27 cellular contexts compared by ENCODE assay signal in the genomic region with DNA sequence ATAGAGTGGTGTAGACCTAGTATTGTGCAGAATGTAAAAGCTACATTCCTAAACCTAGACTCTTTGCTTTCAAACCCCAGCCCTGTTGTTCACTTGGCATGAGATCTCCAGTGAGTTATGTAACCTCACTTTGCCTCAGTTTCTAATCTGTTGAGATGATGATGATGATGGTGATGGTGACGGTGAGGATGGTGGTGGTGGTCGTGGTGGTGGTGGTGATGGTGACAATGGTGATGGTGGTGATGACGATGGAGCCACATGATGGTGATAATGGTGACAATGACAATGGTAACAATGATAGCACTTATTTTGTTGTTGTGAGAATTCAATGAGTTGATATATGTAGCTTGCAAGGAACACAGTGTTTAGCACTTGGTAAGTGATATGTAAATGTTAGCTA.
DNase-seq lines count a peak whose midpoint lies in the region; ATAC-seq, FAIRE-seq and TF ChIP-seq lines count a peak whose summit lies in the region.
"Had no signal": no experiment of that assay in that cellular context is flagged by ENCODE, and none has a peak within 500 bp of the region (broad histone marks: within the 10 kb centered on the region; RNA-seq: fewer than 3 reads in every experiment).

No MANE protein-coding gene starts in this region.

- TF ChIP-seq RAD21 in H1 (IDR thresholded peaks at IDR 0.05 in 1 of 2, conservative IDR thresholded peaks at IDR 0.05 in 1 of 2; ENCODE audit: low read depth in 2 of 2, low read length in 2 of 2) = no peak

- H2AK5ac ChIP-seq in H1 (ENCODE audit: low read depth, low read length) = no peak overlapping the region

- H4K91ac ChIP-seq in H1 (replicated peaks; ENCODE audit: insufficient read length, low read length) = no peak overlapping the region

- ATAC-seq in GM23338 = no peak
- ATAC-seq: GM12878 had no signal

- no peaks in the 10 kb centered on the region for H3K79me2 ChIP-seq in GM23338 (replicated peaks; ENCODE audit: insufficient read depth)
- no peaks in the 10 kb centered on the region for H3K79me2 ChIP-seq in H1 (ENCODE audit: control insufficient read depth in 1 of 2, insufficient read depth in 2 of 2, low read length in 2 of 2)

- no peak overlapping the region for H4K8ac ChIP-seq in H1 (ENCODE audit: extremely low read depth, insufficient read depth, low read length)

- no peak overlapping the region for H3K18ac ChIP-seq in H1 (ENCODE audit: extremely low read depth, low read length)

- H3K14ac ChIP-seq in H1 (ENCODE audit: insufficient read length) = no peak overlapping the region

- H3K4me1 Mint-ChIP-seq in GM23338 = peaks cover 31% of the 10 kb centered on the region
- H3K4me1 Mint-ChIP-seq: CD14-positive monocyte; CD4-positive, alpha-beta memory T cell; CD4-positive, CD25-positive, alpha-beta regulatory T cell; CD8-positive, alpha-beta memory T cell had no signal

- peaks cover 20% of the 10 kb centered on the region for H3K4me1 ChIP-seq in GM23338 (ENCODE audit: insufficient read depth)
- H3K4me1 ChIP-seq in HEK293 (ENCODE audit: control insufficient read depth, insufficient read depth, low read length) = no peaks in the 10 kb centered on the region
- peaks cover 2 to 4% (median 2%) of the 10 kb centered on the region in 4 experiments; a peak in 5 of 7 replicates for H3K4me1 ChIP-seq in H1 (replicated peaks in 1 of 4; ENCODE audit: control insufficient read depth in 3 of 4, insufficient read depth in 4 of 4, low read length in 3 of 4)
- H3K4me1 ChIP-seq: BE2C had no signal

- H3K23ac ChIP-seq in H1 (ENCODE audit: insufficient read length) = no peak overlapping the region

- peaks cover 15% of the 10 kb centered on the region; the same call in 2 of the 3 replicates for H3K9me3 Mint-ChIP-seq in GM23338

- H2AFZ ChIP-seq in GM23338 = no peak overlapping the region
- no peak overlapping the region for H2AFZ ChIP-seq in H1 (ENCODE audit: low read length)

- no peak overlapping the region for H3K9ac ChIP-seq in H1 (replicated peaks in 1 of 4; ENCODE audit: extremely low read depth in 1 of 4, low read depth in 3 of 4, low read length in 3 of 4)
- H3K9ac ChIP-seq: BLaER1 had no signal

- H3K9me2 ChIP-seq in GM23338 (ENCODE audit: insufficient read depth) = peaks cover 4% of the 10 kb centered on the region; the same call in 1 of the 2 replicates

- no peak overlapping the region for H2BK120ac ChIP-seq in H1 (replicated peaks; ENCODE audit: low read depth, low read length)

- 0 out of 2 replicates have a peak overlapping the region, but pooled peaks have one; percentile 5 for H2BK20ac ChIP-seq in H1 (ENCODE audit: low read length)

- H3K27ac Mint-ChIP-seq in GM23338 = no peak overlapping the region
- H3K27ac Mint-ChIP-seq: CD14-positive monocyte; CD4-positive, alpha-beta memory T cell; CD4-positive, CD25-positive, alpha-beta regulatory T cell; CD8-positive, alpha-beta memory T cell had no signal

- TF ChIP-seq POLR2A in H1 (IDR thresholded peaks at IDR 0.05; ENCODE audit: control extremely low read depth in 1 of 2, low read depth in 2 of 2, low read length in 2 of 2) = no peak

- no peaks in the 10 kb centered on the region for H3K27me3 ChIP-seq in GM23338 (ENCODE audit: insufficient read depth)
- no peaks in the 10 kb centered on the region for H3K27me3 ChIP-seq in H1 (replicated peaks in 1 of 4; ENCODE audit: control insufficient read depth in 3 of 4, extremely low read depth in 1 of 4, insufficient read depth in 3 of 4, low read length in 3 of 4)
- H3K27me3 ChIP-seq: BE2C had no signal

- H3K4ac ChIP-seq in H1 (replicated peaks; ENCODE audit: insufficient read length, low read depth, low read length) = no peak overlapping the region

- no peak overlapping the region for H3K4me3 ChIP-seq in GM23338
- no peak overlapping the region for H3K4me3 ChIP-seq in HEK293 (ENCODE audit: low read depth, low read length)
- no peak overlapping the region for H3K4me3 ChIP-seq in H1 (ENCODE audit: extremely low read depth in 1 of 4, insufficient read depth in 2 of 4, low read depth in 3 of 4, low read length in 4 of 4)
- H3K4me3 ChIP-seq: BLaER1, GM12878 had no signal

- no peak for DNase-seq in GM23338 (ENCODE audit: low spot score)
- no peak for DNase-seq in H1 (ENCODE audit: low read depth in 1 of 2, low spot score in 2 of 2)
- DNase-seq in NCI-H1105 (lab: John Stamatoyannopoulos, UW) = no peak
- no peak for DNase-seq in NCI-H2081 treated with DMSO at 0.1 percent for 48 hours (lab: John Stamatoyannopoulos, UW)
- DNase-seq in activated CD4-positive, alpha-beta T cell treated with anti-CD3 and anti-CD28 coated beads for 1 hour = no peak
- DNase-seq: 8988T; ACHN; BE2C; C1 segment of cervical spinal cord; CD4-positive, alpha-beta memory T cell; CD4-positive, CD25-positive, alpha-beta regulatory T cell; CD8-positive, alpha-beta memory T cell; COR-L47; DMS 273 treated with DMSO at 0.1 percent for 48 hours; DMS153; DMS53; DMS79; DND-41; EL; GDM1 had no signal

- H3K4me2 ChIP-seq in GM23338 (0 out of 2 replicates have a peak overlapping the region, but pooled peaks have one; percentile 20), H1 (ENCODE audit: insufficient read depth in 1 of 2, low read depth in 2 of 2, low read length in 2 of 2) (peak overlapping the region in 1 of 2 experiments; percentile 34; a peak in 1 of 4 replicates)
- H3K4me2 ChIP-seq: BLaER1 had no signal

- H3K36me3 Mint-ChIP-seq in GM23338 (ENCODE audit: low read depth) = peaks cover 11% of the 10 kb centered on the region; the same call in 2 of the 3 replicates
- H3K36me3 Mint-ChIP-seq: CD14-positive monocyte; CD4-positive, alpha-beta memory T cell; CD4-positive, CD25-positive, alpha-beta regulatory T cell; CD8-positive, alpha-beta memory T cell had no signal

- CTCF ChIA-PET in HEK293 (lab: Yijun Ruan, JAX) (interaction anchor here (0.7 to 1.0 kb wide), 2 partner anchors 61 to 117 kb away, joined by 3 read pairs; no protein-coding TSS in a partner anchor), H1 (lab: Charles Lee; ENCODE audit: partially characterized antibody) (interaction anchor here (1.2 to 2.8 kb wide), 2 partner anchors 21 to 27 kb away, joined by 3 to 13 read pairs; no protein-coding TSS in a partner anchor)

- no peak for TF ChIP-seq EP300 in H1 (IDR thresholded peaks at IDR 0.05; ENCODE audit: borderline replicate concordance in 1 of 2, low read depth in 2 of 2, low read length in 2 of 2)

- H3K79me1 ChIP-seq in H1 (ENCODE audit: low read depth, low read length) = no peaks in the 10 kb centered on the region

- H3K36me3 ChIP-seq in GM23338 (ENCODE audit: insufficient read depth) = no peaks in the 10 kb centered on the region
- H3K36me3 ChIP-seq in HEK293 (ENCODE audit: control insufficient read depth in 2 of 2, insufficient read depth in 1 of 2, low read length in 2 of 2) = no peaks in the 10 kb centered on the region
- no peaks in the 10 kb centered on the region for H3K36me3 ChIP-seq in H1 (ENCODE audit: control insufficient read depth in 2 of 4, insufficient read depth in 4 of 4, low read length in 3 of 4)
- H3K36me3 ChIP-seq: BE2C, BLaER1 had no signal

- TF ChIP-seq CTCF in GM23338 (conservative IDR thresholded peaks at IDR 0.05; ENCODE audit: low read depth in 2 of 2) (no peak), HEK293 (tag by site-specific recombination; IDR thresholded peaks at IDR 0.05) (no peak), H1 (IDR thresholded peaks at IDR 0.05; ENCODE audit: control extremely low read depth in 1 of 3, insufficient read depth in 1 of 3, low read depth in 1 of 3, low read length in 3 of 3) (no peak)

- H4K20me1 ChIP-seq in GM23338 (replicated peaks; ENCODE audit: insufficient read depth) (no peaks in the 10 kb centered on the region), H1 (replicated peaks in 1 of 2; ENCODE audit: control insufficient read depth in 1 of 2, insufficient read depth in 2 of 2, low read length in 2 of 2) (no peaks in the 10 kb centered on the region)

- no peak overlapping the region for H4K5ac ChIP-seq in H1 (ENCODE audit: insufficient read length, low read depth, low read length)

- 0 out of 2 replicates have a peak overlapping the region, but pooled peaks have one; percentile 21 for H2BK12ac ChIP-seq in H1 (ENCODE audit: low read depth, low read length)

- H3K4me3 Mint-ChIP-seq in GM23338 = no peak overlapping the region
- H3K4me3 Mint-ChIP-seq: CD14-positive monocyte; CD4-positive, alpha-beta memory T cell; CD4-positive, CD25-positive, alpha-beta regulatory T cell; CD8-positive, alpha-beta memory T cell had no signal

- no peak overlapping the region for H2BK5ac ChIP-seq in H1 (ENCODE audit: low read depth, low read length)

- H3K27ac ChIP-seq in GM23338 (ENCODE audit: low read depth) (no peak overlapping the region), HEK293 (ENCODE audit: extremely low read depth, low read depth, low read length) (no peak overlapping the region), H1 (ENCODE audit: low read depth, low read length) (no peak overlapping the region)
- H3K27ac ChIP-seq: BLaER1 had no signal

- H3K9me3 ChIP-seq in HEK293 (ENCODE audit: control insufficient read depth, insufficient read depth, low read depth, low read length) (no peaks in the 10 kb centered on the region), H1 (ENCODE audit: insufficient read depth in 2 of 2, low read depth in 1 of 2, low read length in 1 of 2) (no peaks in the 10 kb centered on the region)
- H3K9me3 ChIP-seq: BE2C had no signal

- no peak for FAIRE-seq in H1 (lab: Jason Lieb, UNC)
- FAIRE-seq: A204.1, GM12878, GM12892, GM18507 had no signal

- H3K56ac ChIP-seq in H1 (replicated peaks; ENCODE audit: insufficient read length, low read depth, low read length) = no peak overlapping the region

- no peaks in the 10 kb centered on the region for H3F3A ChIP-seq in GM23338 (replicated peaks; ENCODE audit: low read depth)

- no peak overlapping the region for H2BK15ac ChIP-seq in H1 (ENCODE audit: low read length)

- H3K23me2 ChIP-seq in H1 (ENCODE audit: low read depth, low read length) = peaks cover 2% of the 10 kb centered on the region; the same call in 1 of the 2 replicates

- 74% methylated on average over 3 of the region's 3 CpGs; no CpG with 5 or more reads in 1 of the 2 experiments for WGBS in H1 (ENCODE audit: extremely low coverage in 1 of 2, insufficient coverage in 1 of 2, insufficient read length in 1 of 2, insufficient replicate concordance in 2 of 2, low coverage in 1 of 2, low lambda C conversion rate in 2 of 2, missing lambda C conversion rate in 1 of 2), 2 experiments

- POLR2A ChIA-PET in HEK293 (lab: Yijun Ruan, JAX) (no interaction called here), H1 (lab: Charles Lee; ENCODE audit: partially characterized antibody) (no interaction called here)

- peaks cover 14% of the 10 kb centered on the region for H3K27me3 Mint-ChIP-seq in GM23338 (ENCODE audit: insufficient read depth, low read depth, poor library complexity)
- H3K27me3 Mint-ChIP-seq: CD4-positive, CD25-positive, alpha-beta regulatory T cell had no signal

TF ChIP-seq in GM23338, 12 proteins besides CTCF, POLR2A, EP300 and RAD21 (continues in another document):
- peak; percentile 34; the same call in 1 of the 2 replicates for TF ChIP-seq NANOG (IDR thresholded peaks at IDR 0.05; ENCODE audit: borderline replicate concordance)

TF ChIP-seq in H1, 55 proteins besides CTCF, POLR2A, EP300 and RAD21 (continues in another document):
- no peak for TF ChIP-seq JUND (IDR thresholded peaks at IDR 0.05; ENCODE audit: low read length)
- no peak for TF ChIP-seq SP2 (IDR thresholded peaks at IDR 0.05; ENCODE audit: low read length)
